22 cellular contexts compared by ENCODE assay signal in genomic region chr2:9524291-9524690, GRCh38.
"Had no signal": no experiment of that assay in that cellular context is flagged by ENCODE, and none has a peak within 500 bp of the region (broad histone marks: within the 10 kb centered on the region; RNA-seq: fewer than 3 reads in every experiment).

No MANE protein-coding gene starts in this region.

- H3K4me3 Mint-ChIP-seq: IgD-negative memory B cell had no signal

- ATAC-seq: HepG2, K562 had no signal

- H3K27ac Mint-ChIP-seq: IgD-negative memory B cell had no signal

- H3K27me3 Mint-ChIP-seq: IgD-negative memory B cell had no signal

- DNase-seq: Kasumi-1, MM.1S, NCI-H1048, NCI-H1105, NCI-H1417, NCI-H1436 treated with DMSO at 0.1 percent for 48 hours, NCI-H1694, NCI-H187 treated with DMSO at 0.1 percent for 48 hours, NCI-H2029 treated with DMSO at 0.1 percent for 48 hours, NCI-H2227 treated with DMSO at 0.1 percent for 48 hours, NCI-H524, NCI-H526 treated with DMSO at 0.1 percent for 48 hours, NCI-H774, Right ventricle myocardium superior, RPMI8226, SIG-M5 had no signal

- H3K9me3 ChIP-seq: SJSA1 had no signal

- H3K27ac ChIP-seq: KMS-11, SJSA1, SK-N-MC had no signal

- H3K27me3 ChIP-seq: SJSA1 had no signal

- H3K4me3 ChIP-seq: K562, SJSA1, SK-N-MC had no signal
